In genomic region chr22:32996702-32997101, GRCh38 we compare ENCODE assay signal across 12 cellular contexts.
DNase-seq lines count a peak whose midpoint lies in the region; ATAC-seq and TF ChIP-seq lines count a peak whose summit lies in the region.
"Had no signal": no experiment of that assay in that cellular context is flagged by ENCODE, and none has a peak within 500 bp of the region (broad histone marks: within the 10 kb centered on the region; RNA-seq: fewer than 3 reads in every experiment).

No MANE protein-coding gene starts in this region.

- CTCF ChIA-PET in HEK293 (lab: Yijun Ruan, JAX), result interaction anchor here (0.8 to 6.5 kb wide), 5 partner anchors 10 to 206 kb away, joined by 3 to 48 read pairs (median 5); no protein-coding TSS in a partner anchor

- TF ChIP-seq CTCF in HEK293 (tag by site-specific recombination; IDR thresholded peaks at IDR 0.05), result no peak
- TF ChIP-seq CTCF in left lung (IDR thresholded peaks at IDR 0.05), result no peak
- peak in 1 of 5 experiments; percentile 11 for TF ChIP-seq CTCF in tibial nerve (IDR thresholded peaks at IDR 0.05)

- POLR2A ChIA-PET in HEK293 (lab: Yijun Ruan, JAX), result no interaction called here

- ATAC-seq in left lung, result peak; percentile 89
- ATAC-seq in GM19351 (IDR thresholded peaks at IDR 0.05; ENCODE audit: unreplicated experiment), result no peak
- no peak for ATAC-seq in activated T-cell treated with anti-CD3 and anti-CD28 coated beads, Interleukin-2, amount 50 U/mL, for 4 hours
- ATAC-seq in activated naive CD8-positive, alpha-beta T cell treated with anti-CD3 and anti-CD28 coated beads, Interleukin-2, amount 50 U/mL, for 24 hours, result no peak
- ATAC-seq: activated CD4-positive, CD25-positive, alpha-beta regulatory T cell treated with anti-CD3 and anti-CD28 coated beads, Interleukin-2, amount 50 U/mL, for 24 hours; naive thymus-derived CD4-positive, alpha-beta T cell had no signal

- H3K4me1 Mint-ChIP-seq in activated T-cell treated with anti-CD3 and anti-CD28 coated beads, Interleukin-2, amount 50 U/mL, for 4 hours (ENCODE audit: low read depth), result no peaks in the 10 kb centered on the region
- peaks cover 2% of the 10 kb centered on the region for H3K4me1 Mint-ChIP-seq in activated naive CD8-positive, alpha-beta T cell treated with anti-CD3 and anti-CD28 coated beads, Interleukin-2, amount 50 U/mL, for 24 hours

- H3K4me1 ChIP-seq in HEK293 (ENCODE audit: control insufficient read depth, insufficient read depth, low read length) (no peaks in the 10 kb centered on the region), left lung (peaks cover 0 to 20% of the 10 kb centered on the region in 2 donors), tibial nerve (peaks cover 0 to 71% (median 16%) of the 10 kb centered on the region in 4 donors)

- H3K27me3 Mint-ChIP-seq in activated T-cell treated with anti-CD3 and anti-CD28 coated beads, Interleukin-2, amount 50 U/mL, for 4 hours (ENCODE audit: low read depth), result peaks cover 13% of the 10 kb centered on the region
- no peaks in the 10 kb centered on the region for H3K27me3 Mint-ChIP-seq in activated naive CD8-positive, alpha-beta T cell treated with anti-CD3 and anti-CD28 coated beads, Interleukin-2, amount 50 U/mL, for 24 hours
- H3K27me3 Mint-ChIP-seq: naive thymus-derived CD4-positive, alpha-beta T cell had no signal

- H3K36me3 ChIP-seq in HEK293 (ENCODE audit: control insufficient read depth in 2 of 2, insufficient read depth in 1 of 2, low read length in 2 of 2) (no peaks in the 10 kb centered on the region), left lung (no peaks in the 10 kb centered on the region), tibial nerve (no peaks in the 10 kb centered on the region)

- H3K36me3 Mint-ChIP-seq in activated T-cell treated with anti-CD3 and anti-CD28 coated beads, Interleukin-2, amount 50 U/mL, for 4 hours (ENCODE audit: insufficient read depth), result no peaks in the 10 kb centered on the region
- H3K36me3 Mint-ChIP-seq in activated naive CD8-positive, alpha-beta T cell treated with anti-CD3 and anti-CD28 coated beads, Interleukin-2, amount 50 U/mL, for 24 hours (ENCODE audit: low read depth), result no peaks in the 10 kb centered on the region
- H3K36me3 Mint-ChIP-seq: naive thymus-derived CD4-positive, alpha-beta T cell had no signal

- WGBS in tibial nerve, 2 donors, result 29 to 32% methylated on average over 10 to 11 of the region's 11 CpGs

- intact Hi-C loops in left lung (cut with DNase I), result loop anchor here in 1 of 2 donors (10.0 kb wide), 1 partner anchor 192 kb away; the partner anchor contains the start of gene TIMP3

- TF ChIP-seq EP300 in tibial nerve (IDR thresholded peaks at IDR 0.05), result peak; percentile 54 to 75

- no peak for TF ChIP-seq POLR2A in tibial nerve (IDR thresholded peaks at IDR 0.05)

- no peak overlapping the region for H3K27ac ChIP-seq in HEK293 (ENCODE audit: extremely low read depth, low read depth, low read length)
- H3K27ac ChIP-seq in epithelial cell of prostate, result peak overlapping the region; percentile 61
- H3K27ac ChIP-seq in left lung, result peak overlapping the region in 1 of 2 donors; percentile 7
- peak overlapping the region in 2 of 4 donors; percentile 69 to 77 for H3K27ac ChIP-seq in tibial nerve

- no peak overlapping the region for H3K4me3 ChIP-seq in HEK293 (ENCODE audit: low read depth, low read length)
- H3K4me3 ChIP-seq in left lung, result no peak overlapping the region
- no peak overlapping the region for H3K4me3 ChIP-seq in tibial nerve

- no peak for DNase-seq in epithelial cell of prostate (ENCODE audit: low read depth, low spot score)
- peak; percentile 80 to 87 for DNase-seq in left lung
- DNase-seq in tibial nerve (ENCODE audit: low spot score in 2 of 2), result peak; percentile 68 to 76
- DNase-seq in COLO829 (ENCODE audit: low spot score), result no peak
- no peak for DNase-seq in activated T-cell treated with anti-CD3 and anti-CD28 coated beads, Interleukin-2, amount 50 U/mL, for 4 hours
- DNase-seq in activated naive CD8-positive, alpha-beta T cell treated with anti-CD3 and anti-CD28 coated beads, Interleukin-2, amount 50 U/mL, for 24 hours, result no peak
- DNase-seq: naive thymus-derived CD4-positive, alpha-beta T cell; NCI-H1436 had no signal

- H3K9me3 Mint-ChIP-seq in activated T-cell treated with anti-CD3 and anti-CD28 coated beads, Interleukin-2, amount 50 U/mL, for 4 hours, result no peaks in the 10 kb centered on the region
- H3K9me3 Mint-ChIP-seq in activated naive CD8-positive, alpha-beta T cell treated with anti-CD3 and anti-CD28 coated beads, Interleukin-2, amount 50 U/mL, for 24 hours, result no peaks in the 10 kb centered on the region
- H3K9me3 Mint-ChIP-seq: brain; naive thymus-derived CD4-positive, alpha-beta T cell had no signal

- no peak overlapping the region for H3K4me3 Mint-ChIP-seq in activated T-cell treated with anti-CD3 and anti-CD28 coated beads, Interleukin-2, amount 50 U/mL, for 4 hours
- H3K4me3 Mint-ChIP-seq in activated naive CD8-positive, alpha-beta T cell treated with anti-CD3 and anti-CD28 coated beads, Interleukin-2, amount 50 U/mL, for 24 hours, result no peak overlapping the region
- H3K4me3 Mint-ChIP-seq: brain; naive thymus-derived CD4-positive, alpha-beta T cell had no signal

- H3K9me3 ChIP-seq in HEK293 (ENCODE audit: control insufficient read depth, insufficient read depth, low read depth, low read length) (no peaks in the 10 kb centered on the region), left lung (no peaks in the 10 kb centered on the region), tibial nerve (no peaks in the 10 kb centered on the region)

- H3K27me3 ChIP-seq in left lung, result no peaks in the 10 kb centered on the region
- H3K27me3 ChIP-seq in tibial nerve, result no peaks in the 10 kb centered on the region

- no peak overlapping the region for H3K27ac Mint-ChIP-seq in activated naive CD8-positive, alpha-beta T cell treated with anti-CD3 and anti-CD28 coated beads, Interleukin-2, amount 50 U/mL, for 24 hours
- H3K27ac Mint-ChIP-seq: brain; naive thymus-derived CD4-positive, alpha-beta T cell had no signal

TF ChIP-seq in HEK293, 187 proteins besides CTCF, POLR2A, EP300 and RAD21:
- TF ChIP-seq ZNF26 (tag by site-specific recombination; IDR thresholded peaks at IDR 0.05) (no peak), ATF2 (tag by site-specific recombination; IDR thresholded peaks at IDR 0.05; ENCODE audit: low read depth) (no peak), ZBTB49 (tag by site-specific recombination; IDR thresholded peaks at IDR 0.05; ENCODE audit: low read depth) (no peak), ZEB2 (tag by site-specific recombination; IDR thresholded peaks at IDR 0.05) (no peak), ZNF169 (tag by site-specific recombination; IDR thresholded peaks at IDR 0.05) (no peak), ZIC2 (tag by site-specific recombination; IDR thresholded peaks at IDR 0.05) (0 out of 2 replicates have a peak, but pooled peaks have one; percentile 23), ELK4 (IDR thresholded peaks at IDR 0.05; ENCODE audit: borderline replicate concordance, low read depth, low read length) (no peak), KLF1 (tag by site-specific recombination; IDR thresholded peaks at IDR 0.05) (peak; percentile 94), ZNF350 (tag by site-specific recombination; IDR thresholded peaks at IDR 0.05) (no peak), ZBTB20 (tag by site-specific recombination; IDR thresholded peaks at IDR 0.05) (no peak)

Comparison
In these comparisons a context has a peak if more than half of its experiments do, and no peak if none do; other contexts are left out.
1. DNase-seq: peak in left lung (2 of 2) and tibial nerve (2 of 2); none in epithelial cell of prostate (single experiment), COLO829 (single experiment), activated T-cell treated with anti-CD3 and anti-CD28 coated beads, Interleukin-2, amount 50 U/mL, for 4 hours (single experiment) and activated naive CD8-positive, alpha-beta T cell treated with anti-CD3 and anti-CD28 coated beads, Interleukin-2, amount 50 U/mL, for 24 hours (single experiment).